ENCODE assay signal across 25 cellular contexts in genomic region chr14:62056789-62057188, GRCh38.
"Had no signal": no experiment of that assay in that cellular context is flagged by ENCODE, and none has a peak within 500 bp of the region (broad histone marks: within the 10 kb centered on the region; RNA-seq: fewer than 3 reads in every experiment).

No MANE protein-coding gene starts in this region.

- H3K36me3 ChIP-seq: colonic mucosa, esophagus muscularis mucosa, gastrocnemius medialis, gastroesophageal sphincter, heart left ventricle had no signal

- H3K4me1 ChIP-seq: colonic mucosa, esophagus muscularis mucosa, foreskin keratinocyte, gastrocnemius medialis, gastroesophageal sphincter, heart left ventricle had no signal

- H3K9me3 ChIP-seq: colonic mucosa, esophagus muscularis mucosa, gastrocnemius medialis, gastroesophageal sphincter had no signal

- FAIRE-seq: colon, endometrium, endothelial cell of umbilical vein, frontal cortex had no signal

- H3K4me3 ChIP-seq: colonic mucosa, coronary artery, dorsolateral prefrontal cortex, esophagus muscularis mucosa, gastrocnemius medialis, gastroesophageal sphincter, heart left ventricle had no signal

- H3K27ac ChIP-seq: colonic mucosa, coronary artery, dorsolateral prefrontal cortex, epithelial cell of prostate, esophagus muscularis mucosa, foreskin keratinocyte, gastrocnemius medialis, gastroesophageal sphincter, heart left ventricle had no signal

- H3K27me3 ChIP-seq: colonic mucosa, dorsolateral prefrontal cortex, esophagus muscularis mucosa, gastrocnemius medialis, gastroesophageal sphincter, heart left ventricle had no signal

- DNase-seq: colonic mucosa; cortex of kidney; dermis blood vessel endothelial cell; dorsolateral prefrontal cortex; effector CD4-positive, alpha-beta T cell; effector CD8-positive, alpha-beta T cell; effector memory CD4-positive, alpha-beta T cell; effector memory CD8-positive, alpha-beta T cell; endodermal cell; erythroblast; foreskin fibroblast; foreskin keratinocyte; foreskin melanocyte; gastrocnemius medialis; glutamatergic neuron; head of caudate nucleus had no signal
